1 cellular context compared by ENCODE assay signal in genomic region chr10:26517141-26517890, GRCh38.
TF ChIP-seq lines count a peak whose summit lies in the region.

No MANE protein-coding gene starts in this region.

TF ChIP-seq in WTC11, 78 proteins besides CTCF, POLR2A, EP300 and RAD21 (continued from another document):
- TF ChIP-seq PRDM15 (CRISPR knock-in tag; IDR thresholded peaks at IDR 0.05) (no peak), ATF1 (CRISPR knock-in tag; IDR thresholded peaks at IDR 0.05) (no peak), ATF2 (CRISPR knock-in tag; IDR thresholded peaks at IDR 0.05; ENCODE audit: borderline replicate concordance, low read depth) (no peak), STAT6 (CRISPR knock-in tag; conservative IDR thresholded peaks at IDR 0.05; ENCODE audit: low read depth) (no peak), MAX (CRISPR knock-in tag; IDR thresholded peaks at IDR 0.05) (no peak), JAZF1 (CRISPR knock-in tag; IDR thresholded peaks at IDR 0.05) (no peak), ZSCAN18 (CRISPR knock-in tag; IDR thresholded peaks at IDR 0.05) (no peak), ARID4B (CRISPR knock-in tag; IDR thresholded peaks at IDR 0.05; ENCODE audit: borderline replicate concordance) (no peak), CREB1 (CRISPR knock-in tag; IDR thresholded peaks at IDR 0.05) (no peak), CREM (CRISPR knock-in tag; IDR thresholded peaks at IDR 0.05) (no peak), NR3C1 (CRISPR knock-in tag; conservative IDR thresholded peaks at IDR 0.05; ENCODE audit: low read depth) (no peak)
